Comparison of ENCODE assay signal across 11 cellular contexts in the genomic region with DNA sequence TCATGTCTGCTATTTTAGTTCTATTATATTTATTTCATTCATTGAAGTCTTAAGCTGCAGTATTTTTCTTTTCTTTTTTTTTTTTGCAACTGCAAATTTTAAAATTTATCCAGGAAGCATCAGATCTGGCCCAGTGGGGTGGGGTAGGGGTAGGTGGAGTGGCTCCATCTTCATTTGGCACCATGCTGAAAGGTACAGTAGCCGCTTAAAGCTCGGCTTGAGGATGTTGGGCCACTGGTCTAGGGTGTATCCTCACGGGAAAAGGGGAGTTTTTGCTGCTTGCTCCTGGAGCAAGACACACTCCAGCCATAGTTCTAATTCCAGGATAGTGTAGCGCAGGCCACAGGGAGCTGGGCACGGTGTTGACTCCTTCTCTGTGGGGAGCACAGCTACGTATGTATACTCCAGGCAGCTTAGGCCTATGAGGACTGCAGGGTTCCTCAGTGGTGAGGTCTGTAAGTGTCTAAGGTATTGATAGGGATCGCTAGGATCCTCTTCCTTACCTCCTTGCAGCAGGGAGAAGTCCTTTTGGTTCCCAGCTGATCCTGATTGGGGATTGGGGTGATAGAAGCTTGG. TPM values are rescaled to one million over a fixed set of nuclear protein-coding genes. Genes with fewer than 3 reads are reported as not detected.
DNase-seq lines count a peak whose midpoint lies in the region; ATAC-seq and TF ChIP-seq lines count a peak whose summit lies in the region.
"Had no signal": no experiment of that assay in that cellular context is flagged by ENCODE, and none has a peak within 500 bp of the region (broad histone marks: within the 10 kb centered on the region; RNA-seq: fewer than 3 reads in every experiment).

No MANE protein-coding gene starts in this region.

- no peak overlapping the region for H2BK5ac ChIP-seq in trophoblast cell (ENCODE audit: low read depth, low read length, poor library complexity)

- H3K9ac ChIP-seq in SU-DHL-6 (ENCODE audit: low read length) (no peak overlapping the region), trophoblast cell (ENCODE audit: low read length) (no peak overlapping the region)

- no peaks in the 10 kb centered on the region for H3K27me3 ChIP-seq in SU-DHL-6 (ENCODE audit: low read length)
- H3K27me3 ChIP-seq in trophoblast cell (ENCODE audit: insufficient read depth, low read length) = no peaks in the 10 kb centered on the region
- no peaks in the 10 kb centered on the region for H3K27me3 ChIP-seq in left lung

- H3K18ac ChIP-seq in trophoblast cell (ENCODE audit: low read length) = peak overlapping the region; percentile 46

- H2BK120ac ChIP-seq in trophoblast cell (ENCODE audit: insufficient read depth, low read length, poor library complexity) = no peak overlapping the region

- H3F3A ChIP-seq in SU-DHL-6 (ENCODE audit: insufficient read depth) = peaks cover 3% of the 10 kb centered on the region; the same call in 1 of the 2 replicates

- intact Hi-C loops in left lung (cut with DNase I) = no loop called here

- TF ChIP-seq CTCF in SU-DHL-6 (IDR thresholded peaks at IDR 0.05; ENCODE audit: insufficient read depth, low read length, poor library complexity, severe bottlenecking) (no peak), left lung (IDR thresholded peaks at IDR 0.05) (no peak)

- H3K79me2 ChIP-seq in SU-DHL-6 (ENCODE audit: insufficient read depth, low read length) (peaks cover 94% of the 10 kb centered on the region), trophoblast cell (ENCODE audit: control insufficient read depth, insufficient read depth, low read length, poor library complexity) (peaks cover 1% of the 10 kb centered on the region)

- H3K4me2 ChIP-seq in SU-DHL-6 (ENCODE audit: low read depth, low read length, poor library complexity, severe bottlenecking) (peak overlapping the region; percentile 39), trophoblast cell (ENCODE audit: low read length) (no peak overlapping the region)

- ATAC-seq in GM18519 (IDR thresholded peaks at IDR 0.05; ENCODE audit: low FRiP score, unreplicated experiment) (peak; percentile 19), GM21717 (IDR thresholded peaks at IDR 0.05; ENCODE audit: unreplicated experiment) (peak; percentile 39), left lung (no peak)

- no peak overlapping the region for H3K14ac ChIP-seq in trophoblast cell (ENCODE audit: low read length)

- peaks cover under 1% of the 10 kb centered on the region; the same call in 1 of the 2 replicates for H4K20me1 ChIP-seq in SU-DHL-6 (ENCODE audit: low read depth, low read length)

- H4K12ac ChIP-seq in trophoblast cell (ENCODE audit: low read depth, low read length) = no peak overlapping the region

- H4K91ac ChIP-seq in trophoblast cell (ENCODE audit: low read depth, low read length) = no peak overlapping the region

- no peak overlapping the region for H2AFZ ChIP-seq in SU-DHL-6 (ENCODE audit: low read depth, low read length, severe bottlenecking)
- H2AFZ ChIP-seq in trophoblast cell (ENCODE audit: insufficient read depth, low read length, poor library complexity) = no peak overlapping the region

- no peaks in the 10 kb centered on the region for H3K4me1 ChIP-seq in trophoblast cell (ENCODE audit: control insufficient read depth in 1 of 2, insufficient read depth in 2 of 2, low read length in 2 of 2)
- H3K4me1 ChIP-seq in left lung = peaks cover 8 to 20% of the 10 kb centered on the region in 2 donors

- no peaks in the 10 kb centered on the region for H3K9me2 ChIP-seq in SU-DHL-6 (replicated peaks; ENCODE audit: insufficient read depth, low read length)

- H4K8ac ChIP-seq in trophoblast cell (ENCODE audit: low read depth, low read length) = no peak overlapping the region

- DNase-seq in trophoblast cell (no peak), NCI-H2029 treated with DMSO at 0.1 percent for 48 hours (lab: John Stamatoyannopoulos, UW) (no peak), left lung (no peak), NK-92 (lab: John Stamatoyannopoulos, UW; ENCODE audit: unreplicated experiment) (no peak)
- DNase-seq: activated CD4-positive, CD25-positive, alpha-beta regulatory T cell treated with anti-CD3 and anti-CD28 coated beads, Interleukin-2, amount 50 U/mL, for 72 hours; cortex of kidney; islet precursor cell; NCI-H446 treated with DMSO at 0.1 percent for 48 hours had no signal

- no peaks in the 10 kb centered on the region for H3K79me1 ChIP-seq in trophoblast cell (ENCODE audit: low read length)

- no peak overlapping the region for H3K23ac ChIP-seq in trophoblast cell (ENCODE audit: low read length)

- H3K4me3 ChIP-seq in SU-DHL-6 (ENCODE audit: insufficient read depth, low read length, poor library complexity, severe bottlenecking) (no peak overlapping the region), trophoblast cell (ENCODE audit: low read depth, low read length) (no peak overlapping the region), left lung (no peak overlapping the region)

- no peaks in the 10 kb centered on the region for H3K9me3 ChIP-seq in SU-DHL-6 (ENCODE audit: insufficient read depth, low read length)
- H3K9me3 ChIP-seq in trophoblast cell (ENCODE audit: insufficient read depth, low read depth, low read length) = no peaks in the 10 kb centered on the region
- H3K9me3 ChIP-seq in left lung = no peaks in the 10 kb centered on the region

- no CpG with 5 or more reads among the region's 7 CpGs for WGBS in trophoblast cell (ENCODE audit: extremely low coverage, insufficient coverage, insufficient read length)

- H3K27ac ChIP-seq in SU-DHL-6 (ENCODE audit: low read depth, low read length) (peak overlapping the region; percentile 37; the same call in 1 of the 2 replicates), trophoblast cell (ENCODE audit: low read depth, low read length) (no peak overlapping the region), left lung (peak overlapping the region in 1 of 2 donors; percentile 64)

- H3K4ac ChIP-seq in trophoblast cell (ENCODE audit: low read depth, low read length) = no peak overlapping the region

- no peak overlapping the region for H2AK5ac ChIP-seq in trophoblast cell (ENCODE audit: low read length)

- H2BK12ac ChIP-seq in trophoblast cell (ENCODE audit: low read length) = no peak overlapping the region

- H3K36me3 ChIP-seq in SU-DHL-6 (ENCODE audit: low read length) = no peaks in the 10 kb centered on the region
- no peaks in the 10 kb centered on the region for H3K36me3 ChIP-seq in trophoblast cell (ENCODE audit: control insufficient read depth in 1 of 2, insufficient read depth in 2 of 2, low read length in 2 of 2)
- no peaks in the 10 kb centered on the region for H3K36me3 ChIP-seq in left lung

RNA-seq across cellular contexts. Expression of a gene that starts 22.7 kb away (rescaled TPM):
- 25.3 and 26.8 TPM in 2 replicates for polyA plus RNA-seq in trophoblast cell (2013)
- total RNA-seq in left lung = 10 to 100 TPM; 11.2 to 22.6 TPM
